11 cellular contexts compared by ENCODE assay signal in the genomic region with DNA sequence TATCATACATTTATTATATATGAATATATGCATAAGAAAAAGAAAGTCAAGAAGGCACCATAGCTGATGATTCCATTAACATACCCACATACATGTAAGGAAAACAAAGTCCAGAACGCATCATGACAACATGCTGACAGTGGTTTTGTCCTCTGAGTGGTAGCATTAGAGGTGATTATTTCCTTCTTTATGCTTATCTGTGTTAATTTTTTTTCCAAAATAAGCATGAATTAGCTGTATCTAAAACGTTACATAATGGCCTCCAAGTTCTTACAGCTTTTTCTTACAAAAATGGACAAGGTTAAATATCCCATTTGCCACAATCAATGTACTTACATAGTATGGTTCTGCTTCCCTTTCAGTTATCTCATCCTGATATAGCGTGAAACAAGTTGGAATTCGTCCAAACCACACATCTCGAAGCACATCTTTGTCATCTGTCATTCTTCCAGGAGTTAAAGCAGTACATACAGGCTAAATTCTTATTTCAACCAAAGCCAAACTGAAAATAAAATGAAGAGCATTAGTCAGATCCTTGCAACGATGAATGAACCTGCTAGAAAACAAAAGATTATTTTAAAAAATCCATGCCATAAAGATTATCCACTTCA. TPM values are rescaled to one million over a fixed set of nuclear protein-coding genes. Genes with fewer than 3 reads are reported as not detected.
A peak's percentile ranks its signal among the peaks of the same experiment; 100 is the strongest.
DNase-seq lines count a peak whose midpoint lies in the region; ATAC-seq and TF ChIP-seq lines count a peak whose summit lies in the region.
"Had no signal": no experiment of that assay in that cellular context is flagged by ENCODE, and none has a peak within 500 bp of the region (broad histone marks: within the 10 kb centered on the region; RNA-seq: fewer than 3 reads in every experiment).

No MANE protein-coding gene starts in this region.

- H3K36me3 Mint-ChIP-seq in CD8-positive, alpha-beta memory T cell, result peaks cover 0 to 44% (median 19%) of the 10 kb centered on the region in 3 donors
- H3K36me3 Mint-ChIP-seq in endothelial cell (ENCODE audit: low read depth, unreplicated experiment) (peaks cover 4% of the 10 kb centered on the region), endodermal cell (ENCODE audit: low read depth) (peaks cover 20% of the 10 kb centered on the region)

- POLR2A ChIA-PET in CD8-positive, alpha-beta memory T cell (lab: Charles Lee), result interaction anchor here (1.0 kb wide), 1 partner anchor 10 kb away, joined by 3 read pairs; a partner anchor contains a TSS

- CTCF ChIA-PET in CD8-positive, alpha-beta memory T cell (lab: Charles Lee), result interaction anchor here (1.7 kb wide), 1 partner anchor 24 kb away, joined by 3 read pairs; no protein-coding TSS in a partner anchor

- H3K27ac ChIP-seq in CD8-positive, alpha-beta memory T cell (ENCODE audit: low read depth, low read length), result no peak overlapping the region
- H3K27ac ChIP-seq in endodermal cell (ENCODE audit: low read depth, low read length), result no peak overlapping the region
- H3K27ac ChIP-seq: tibial nerve had no signal

- H3K27me3 ChIP-seq in CD8-positive, alpha-beta memory T cell (ENCODE audit: insufficient read depth, low read length, poor library complexity, severe bottlenecking), result no peaks in the 10 kb centered on the region
- H3K27me3 ChIP-seq in endodermal cell (ENCODE audit: control insufficient read depth, insufficient read depth, low read length, poor library complexity, severe bottlenecking), result no peaks in the 10 kb centered on the region
- H3K27me3 ChIP-seq: tibial nerve had no signal

- no peak for ATAC-seq in HG02759 (IDR thresholded peaks at IDR 0.05; ENCODE audit: unreplicated experiment)
- ATAC-seq: mucosa of descending colon had no signal

- in situ Hi-C loops in astrocyte of the spinal cord (cut with HindIII; ENCODE audit: low sequenced_read_pairs), result no loop called here

- WGBS in endodermal cell (ENCODE audit: insufficient coverage in 1 of 2, insufficient read length in 1 of 2), 2 experiments, result 90 to 94% methylated on average over 5 to 6 of the region's 6 CpGs

- TF ChIP-seq CTCF in astrocyte of the spinal cord (IDR thresholded peaks at IDR 0.05; ENCODE audit: low read depth, low read length) (no peak), endothelial cell (IDR thresholded peaks at IDR 0.05; ENCODE audit: unreplicated experiment) (no peak), endodermal cell (conservative IDR thresholded peaks at IDR 0.05) (no peak)

- H3K9ac ChIP-seq in endodermal cell (ENCODE audit: extremely low read depth, low read length, poor library complexity, severe bottlenecking), result no peak overlapping the region

- no peak overlapping the region for H3K4me3 Mint-ChIP-seq in CD8-positive, alpha-beta memory T cell
- H3K4me3 Mint-ChIP-seq in endothelial cell (ENCODE audit: unreplicated experiment) (no peak overlapping the region), endodermal cell (no peak overlapping the region)
- H3K4me3 Mint-ChIP-seq: dendritic cell treated with granulocyte-macrophage colony-stimulating factor and Interleukin-4, amounts not matched to agents 40 ng/mL and 50 ng/mL, for 4 days had no signal

- peaks cover 66 to 88% (median 86%) of the 10 kb centered on the region in 3 donors for H3K4me1 Mint-ChIP-seq in CD8-positive, alpha-beta memory T cell
- H3K4me1 Mint-ChIP-seq in endothelial cell (ENCODE audit: unreplicated experiment) (peaks cover 25% of the 10 kb centered on the region), endodermal cell (peaks cover 26% of the 10 kb centered on the region)

- H3K9me3 Mint-ChIP-seq in CD8-positive, alpha-beta memory T cell, result no peaks in the 10 kb centered on the region
- H3K9me3 Mint-ChIP-seq in endothelial cell (ENCODE audit: unreplicated experiment) (no peaks in the 10 kb centered on the region), endodermal cell (no peaks in the 10 kb centered on the region)
- H3K9me3 Mint-ChIP-seq: dendritic cell treated with granulocyte-macrophage colony-stimulating factor and Interleukin-4, amounts not matched to agents 40 ng/mL and 50 ng/mL, for 4 days had no signal

- H3K36me3 ChIP-seq in CD8-positive, alpha-beta memory T cell (ENCODE audit: insufficient read depth, low read length), result peaks cover 7% of the 10 kb centered on the region
- H3K36me3 ChIP-seq in endodermal cell (ENCODE audit: control insufficient read depth, insufficient read depth, low read length), result peaks cover 27% of the 10 kb centered on the region

- H3K9me3 ChIP-seq in CD8-positive, alpha-beta memory T cell (ENCODE audit: low read length), result no peaks in the 10 kb centered on the region
- H3K9me3 ChIP-seq in endodermal cell (ENCODE audit: control insufficient read depth, low read length), result no peaks in the 10 kb centered on the region
- H3K9me3 ChIP-seq: mucosa of descending colon, tibial nerve had no signal

- no peaks in the 10 kb centered on the region for H3K27me3 Mint-ChIP-seq in CD8-positive, alpha-beta memory T cell
- no peaks in the 10 kb centered on the region for H3K27me3 Mint-ChIP-seq in endothelial cell (ENCODE audit: unreplicated experiment)
- no peaks in the 10 kb centered on the region for H3K27me3 Mint-ChIP-seq in endodermal cell (ENCODE audit: insufficient read depth)
- H3K27me3 Mint-ChIP-seq: dendritic cell treated with granulocyte-macrophage colony-stimulating factor and Interleukin-4, amounts not matched to agents 40 ng/mL and 50 ng/mL, for 4 days had no signal

- no peak overlapping the region for H3K4me3 ChIP-seq in CD8-positive, alpha-beta memory T cell (ENCODE audit: low read length)
- H3K4me3 ChIP-seq in astrocyte of the spinal cord (ENCODE audit: low read depth, low read length), result no peak overlapping the region
- no peak overlapping the region for H3K4me3 ChIP-seq in endodermal cell (ENCODE audit: low read length)
- H3K4me3 ChIP-seq: mucosa of descending colon, tibial nerve had no signal

- DNase-seq in CD8-positive, alpha-beta memory T cell, result no peak
- DNase-seq in Daoy (ENCODE audit: low read depth), result peak; percentile 25
- peak; percentile 38 for DNase-seq in NCI-H345 treated with DMSO at 0.1 percent for 48 hours (lab: John Stamatoyannopoulos, UW; ENCODE audit: unreplicated experiment)
- peak; percentile 23 for DNase-seq in astrocyte of the spinal cord (ENCODE audit: low read depth, low spot score)
- no peak for DNase-seq in endothelial cell (ENCODE audit: low spot score)
- DNase-seq in endodermal cell, result no peak
- DNase-seq: activated effector memory CD4-positive, alpha-beta T cell treated with anti-CD3 and anti-CD28 coated beads, Interleukin-2, amount 50 U/mL, for 16 hours; mucosa of descending colon had no signal

- H3K4me1 ChIP-seq in CD8-positive, alpha-beta memory T cell (ENCODE audit: insufficient read depth, low read length), result peaks cover 15% of the 10 kb centered on the region
- H3K4me1 ChIP-seq in endodermal cell (ENCODE audit: control insufficient read depth, insufficient read depth, low read length), result peaks cover 4% of the 10 kb centered on the region

- H3K27ac Mint-ChIP-seq in CD8-positive, alpha-beta memory T cell, result peak overlapping the region in 5 of 8 donors; percentile 8 to 79 (median 32)
- H3K27ac Mint-ChIP-seq in endothelial cell (ENCODE audit: unreplicated experiment) (no peak overlapping the region), endodermal cell (no peak overlapping the region)
- H3K27ac Mint-ChIP-seq: dendritic cell treated with granulocyte-macrophage colony-stimulating factor and Interleukin-4, amounts not matched to agents 40 ng/mL and 50 ng/mL, for 4 days had no signal

RNA-seq across cellular contexts. Expression of a gene that starts 9.7 kb away (rescaled TPM):
- total RNA-seq in CD8-positive, alpha-beta memory T cell, result 10 to 100 TPM; 44.5 to 45.0 TPM
- polyA plus RNA-seq in CD8-positive, alpha-beta memory T cell, result 39.0 TPM
- total RNA-seq in Daoy (2014; rRNA removed; shearing (Covaris generic)), result 49.6 and 72.6 TPM in 2 replicates
- total RNA-seq in endothelial cell (ENCODE audit: unreplicated experiment), result 27.5 TPM
- 10 to 100 TPM; 29.5 to 31.4 TPM for total RNA-seq in endodermal cell
- polyA plus RNA-seq in endodermal cell (2013, experiment 1 of 2), result 23.4 TPM
- polyA plus RNA-seq in endodermal cell (2013, experiment 2 of 2), result 24.6 TPM

RNA-seq across cellular contexts. Expression of a gene that starts 44.6 kb away (rescaled TPM):
- total RNA-seq in CD8-positive, alpha-beta memory T cell, result 10 to 100 TPM; 32.3 TPM
- polyA plus RNA-seq in CD8-positive, alpha-beta memory T cell, result 19.4 TPM
- 14.1 and 15.6 TPM in 2 replicates for total RNA-seq in Daoy (2014; rRNA removed; shearing (Covaris generic))
- total RNA-seq in endothelial cell (ENCODE audit: unreplicated experiment) (0.08 TPM), endodermal cell (1 to 10 TPM; 2.5 to 2.7 TPM)
- 0.28 TPM for polyA plus RNA-seq in endodermal cell (2013, experiment 1 of 2)
- 0.12 TPM for polyA plus RNA-seq in endodermal cell (2013, experiment 2 of 2)

Comparison
In these comparisons a context has a peak if more than half of its experiments do, and no peak if none do; other contexts are left out.
1. DNase-seq: peak in Daoy (single experiment), NCI-H345 treated with DMSO at 0.1 percent for 48 hours (single experiment) and astrocyte of the spinal cord (single experiment); none in CD8-positive, alpha-beta memory T cell (0 of 5), endothelial cell (single experiment) and endodermal cell (single experiment).
2. H3K27ac Mint-ChIP-seq: peak in CD8-positive, alpha-beta memory T cell (5 of 8); none in endothelial cell (single experiment) and endodermal cell (single experiment).